ENCODE assay signal across 8 cellular contexts in genomic region chr2:127220102-127220806, GRCh38. TPM values are rescaled to one million over a fixed set of nuclear protein-coding genes. Genes with fewer than 3 reads are reported as not detected.
DNase-seq lines count a peak whose midpoint lies in the region; ATAC-seq and TF ChIP-seq lines count a peak whose summit lies in the region.

A gene with protein sequence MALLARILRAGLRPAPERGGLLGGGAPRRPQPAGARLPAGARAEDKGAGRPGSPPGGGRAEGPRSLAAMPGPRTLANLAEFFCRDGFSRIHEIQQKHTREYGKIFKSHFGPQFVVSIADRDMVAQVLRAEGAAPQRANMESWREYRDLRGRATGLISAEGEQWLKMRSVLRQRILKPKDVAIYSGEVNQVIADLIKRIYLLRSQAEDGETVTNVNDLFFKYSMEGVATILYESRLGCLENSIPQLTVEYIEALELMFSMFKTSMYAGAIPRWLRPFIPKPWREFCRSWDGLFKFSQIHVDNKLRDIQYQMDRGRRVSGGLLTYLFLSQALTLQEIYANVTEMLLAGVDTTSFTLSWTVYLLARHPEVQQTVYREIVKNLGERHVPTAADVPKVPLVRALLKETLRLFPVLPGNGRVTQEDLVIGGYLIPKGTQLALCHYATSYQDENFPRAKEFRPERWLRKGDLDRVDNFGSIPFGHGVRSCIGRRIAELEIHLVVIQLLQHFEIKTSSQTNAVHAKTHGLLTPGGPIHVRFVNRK (minus strand): TSS chr2:127220299. CDS start chr2:127220270, 29 bp downstream.

- peaks cover 22% of the 10 kb centered on the region for H3K27me3 ChIP-seq in ascending aorta

- peak within 1 kb of the TSS; percentile 64 to 69 for H3K4me3 ChIP-seq in ascending aorta

- H3K4me3 Mint-ChIP-seq in activated T-cell treated with anti-CD3 and anti-CD28 coated beads, Interleukin-2, amount 50 U/mL, for 24 hours = peak within 1 kb of the TSS; percentile 75
- peak within 1 kb of the TSS; percentile 8 to 77 (median 47) for H3K4me3 Mint-ChIP-seq in immature natural killer cell
- H3K4me3 Mint-ChIP-seq in stimulated activated naive B cell treated with anti-CD40 and anti-IgM and Interleukin-4, amounts not matched to agents 10 μg/mL and 1 μg/mL and 100 μg/mL, for 72 hours = peak within 1 kb of the TSS; percentile 84 to 89

- no peak for DNase-seq in activated T-cell treated with anti-CD3 and anti-CD28 coated beads, Interleukin-2, amount 50 U/mL, for 24 hours
- DNase-seq in activated T-cell treated with anti-CD3 and anti-CD28 coated beads, Interleukin-2, amount 50 U/mL, for 1 hour = no peak
- no peak for DNase-seq in ascending aorta (ENCODE audit: low spot score in 2 of 2)
- DNase-seq in immature natural killer cell = no peak
- DNase-seq in stimulated activated naive B cell treated with anti-CD40 and anti-IgM and Interleukin-4, amounts not matched to agents 10 μg/mL and 1 μg/mL and 100 μg/mL, for 72 hours = no peak
- DNase-seq in NCI-H226 = no peak

- peaks cover 15% of the 10 kb centered on the region for H3K4me1 Mint-ChIP-seq in activated T-cell treated with anti-CD3 and anti-CD28 coated beads, Interleukin-2, amount 50 U/mL, for 24 hours (ENCODE audit: low read depth)
- H3K4me1 Mint-ChIP-seq in immature natural killer cell = peaks cover 14 to 16% of the 10 kb centered on the region in 2 donors
- peaks cover 16 to 22% of the 10 kb centered on the region in 2 donors for H3K4me1 Mint-ChIP-seq in stimulated activated naive B cell treated with anti-CD40 and anti-IgM and Interleukin-4, amounts not matched to agents 10 μg/mL and 1 μg/mL and 100 μg/mL, for 72 hours

- H3K4me1 ChIP-seq in ascending aorta = peaks cover 8 to 12% of the 10 kb centered on the region in 2 donors

- no peaks in the 10 kb centered on the region for H3K36me3 ChIP-seq in ascending aorta

- no peak within 1 kb of the TSS for H3K27ac Mint-ChIP-seq in activated T-cell treated with anti-CD3 and anti-CD28 coated beads, Interleukin-2, amount 50 U/mL, for 24 hours
- no peak within 1 kb of the TSS for H3K27ac Mint-ChIP-seq in immature natural killer cell
- H3K27ac Mint-ChIP-seq in stimulated activated naive B cell treated with anti-CD40 and anti-IgM and Interleukin-4, amounts not matched to agents 10 μg/mL and 1 μg/mL and 100 μg/mL, for 72 hours = peak within 1 kb of the TSS; percentile 71

- H3K9me3 ChIP-seq in ascending aorta = no peaks in the 10 kb centered on the region

- no peaks in the 10 kb centered on the region for H3K36me3 Mint-ChIP-seq in activated T-cell treated with anti-CD3 and anti-CD28 coated beads, Interleukin-2, amount 50 U/mL, for 24 hours (ENCODE audit: low read depth)
- H3K36me3 Mint-ChIP-seq in immature natural killer cell = peaks cover 5 to 7% (median 6%) of the 10 kb centered on the region in 3 donors
- H3K36me3 Mint-ChIP-seq in stimulated activated naive B cell treated with anti-CD40 and anti-IgM and Interleukin-4, amounts not matched to agents 10 μg/mL and 1 μg/mL and 100 μg/mL, for 72 hours = peaks cover 3 to 6% of the 10 kb centered on the region in 2 donors

- H3K9me3 Mint-ChIP-seq in activated T-cell treated with anti-CD3 and anti-CD28 coated beads, Interleukin-2, amount 50 U/mL, for 24 hours = peaks cover 2% of the 10 kb centered on the region
- peaks cover 0 to 15% (median 0%) of the 10 kb centered on the region in 6 donors for H3K9me3 Mint-ChIP-seq in immature natural killer cell
- peaks cover 0 to 3% of the 10 kb centered on the region in 2 donors for H3K9me3 Mint-ChIP-seq in stimulated activated naive B cell treated with anti-CD40 and anti-IgM and Interleukin-4, amounts not matched to agents 10 μg/mL and 1 μg/mL and 100 μg/mL, for 72 hours

- no peak within 1 kb of the TSS for H3K27ac ChIP-seq in ascending aorta

- intact Hi-C loops in ascending aorta (cut with DNase I) = no loop called here

- peak; percentile 53 to 60 for ATAC-seq in stimulated activated naive B cell treated with anti-CD40 and anti-IgM and Interleukin-4, amounts not matched to agents 10 μg/mL and 1 μg/mL and 100 μg/mL, for 72 hours (replicated peaks)
- no peak for ATAC-seq in GM18870 (IDR thresholded peaks at IDR 0.05; ENCODE audit: unreplicated experiment)
- ATAC-seq in HG03432 (IDR thresholded peaks at IDR 0.05; ENCODE audit: unreplicated experiment) = no peak

- no peak for TF ChIP-seq CTCF in ascending aorta (IDR thresholded peaks at IDR 0.05)

- peaks cover 73% of the 10 kb centered on the region for H3K27me3 Mint-ChIP-seq in activated T-cell treated with anti-CD3 and anti-CD28 coated beads, Interleukin-2, amount 50 U/mL, for 24 hours
- peaks cover 14 to 32% (median 19%) of the 10 kb centered on the region in 3 donors for H3K27me3 Mint-ChIP-seq in immature natural killer cell (ENCODE audit: low read depth in 3 of 3)
- H3K27me3 Mint-ChIP-seq in stimulated activated naive B cell treated with anti-CD40 and anti-IgM and Interleukin-4, amounts not matched to agents 10 μg/mL and 1 μg/mL and 100 μg/mL, for 72 hours = peaks cover 43 to 65% of the 10 kb centered on the region in 2 donors

RNA-seq across cellular contexts. Expression of the gene that starts here (rescaled TPM):
- not detected for total RNA-seq in ascending aorta
- polyA plus RNA-seq in immature natural killer cell = not detected

Comparison
In these comparisons a context has a peak if more than half of its experiments do, and no peak if none do; other contexts are left out.
1. ATAC-seq: peak in stimulated activated naive B cell treated with anti-CD40 and anti-IgM and Interleukin-4, amounts not matched to agents 10 μg/mL and 1 μg/mL and 100 μg/mL, for 72 hours (2 of 2); none in GM18870 (single experiment) and HG03432 (single experiment).
2. Peak in every context shown above with its lines, with median percentiles within 50 percentile points of each other: H3K4me3 Mint-ChIP-seq.